Comparison of ENCODE assay signal across 32 cellular contexts in the genomic region with DNA sequence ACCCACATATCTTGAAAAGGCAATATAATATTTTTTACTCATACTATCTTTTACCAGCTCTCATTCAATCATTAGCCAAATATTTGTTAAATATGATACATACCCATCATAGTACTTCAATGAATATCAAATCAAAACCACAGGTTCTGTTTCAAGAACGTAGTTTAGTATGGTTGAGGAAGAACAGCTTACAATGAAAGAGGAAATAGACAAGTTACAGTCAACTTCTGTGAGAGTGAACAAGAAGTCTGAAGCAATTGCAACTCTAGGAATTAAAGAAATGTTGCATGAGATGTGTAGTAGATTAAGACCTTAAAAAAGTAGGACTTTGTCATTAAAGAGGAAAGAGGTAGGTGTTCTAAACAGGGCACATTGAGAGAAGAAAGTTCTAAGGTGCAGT. TPM values are rescaled to one million over a fixed set of nuclear protein-coding genes. Genes with fewer than 3 reads are reported as not detected.
"Had no signal": no experiment of that assay in that cellular context is flagged by ENCODE, and none has a peak within 500 bp of the region (broad histone marks: within the 10 kb centered on the region; RNA-seq: fewer than 3 reads in every experiment).

No MANE protein-coding gene starts in this region.

- H3K4me3 ChIP-seq: adrenal gland, ascending aorta, cardiac muscle cell, coronary artery, gastrocnemius medialis, ovary, sigmoid colon, stomach, thyroid gland, upper lobe of left lung had no signal

- H3K27ac Mint-ChIP-seq: activated CD8-positive, alpha-beta memory T cell treated with anti-CD3 and anti-CD28 coated beads, Interleukin-2, amount 10 ng/mL, durations not matched to agents 7 days and 5 days; activated CD8-positive, alpha-beta T cell treated with anti-CD3 and anti-CD28 coated beads for 36 hours; activated naive CD4-positive, alpha-beta T cell treated with anti-CD3 and anti-CD28 coated beads for 36 hours; activated naive CD8-positive, alpha-beta T cell treated with anti-CD3 and anti-CD28 coated beads for 36 hours; brain; effector memory CD8-positive, alpha-beta T cell; mesothelial cell of epicardium; naive B cell; nephron progenitor cell; progenitor cell of endocrine pancreas; stimulated activated naive B cell treated with anti-CD40 and anti-IgM and Interleukin-4, amounts not matched to agents 10 μg/mL and 1 μg/mL and 100 μg/mL, for 72 hours; WTC11 had no signal

- H3K9me3 Mint-ChIP-seq: activated naive CD4-positive, alpha-beta T cell treated with anti-CD3 and anti-CD28 coated beads for 36 hours; activated naive CD8-positive, alpha-beta T cell treated with anti-CD3 and anti-CD28 coated beads for 36 hours; mesothelial cell of epicardium; nephron progenitor cell; WTC11 had no signal

- ATAC-seq: activated CD8-positive, alpha-beta memory T cell treated with anti-CD3 and anti-CD28 coated beads, Interleukin-2, amount 10 ng/mL, durations not matched to agents 7 days and 5 days; activated CD8-positive, alpha-beta T cell treated with anti-CD3 and anti-CD28 coated beads for 36 hours; effector memory CD8-positive, alpha-beta T cell; gastrocnemius medialis; left colon; stimulated activated naive B cell treated with anti-CD40 and anti-IgM and Interleukin-4, amounts not matched to agents 10 μg/mL and 1 μg/mL and 100 μg/mL, for 72 hours; WTC11 had no signal

- H3K27me3 ChIP-seq: adrenal gland, ascending aorta, cardiac muscle cell, gastrocnemius medialis, ovary, sigmoid colon, stomach, thyroid gland, upper lobe of left lung had no signal

- H3K4me1 Mint-ChIP-seq: activated CD8-positive, alpha-beta memory T cell treated with anti-CD3 and anti-CD28 coated beads, Interleukin-2, amount 10 ng/mL, durations not matched to agents 7 days and 5 days; activated naive CD8-positive, alpha-beta T cell treated with anti-CD3 and anti-CD28 coated beads for 36 hours; mesothelial cell of epicardium; naive B cell; nephron progenitor cell; stimulated activated naive B cell treated with anti-CD40 and anti-IgM and Interleukin-4, amounts not matched to agents 10 μg/mL and 1 μg/mL and 100 μg/mL, for 72 hours had no signal

- DNase-seq: activated CD4-positive, alpha-beta T cell treated with anti-CD3 and anti-CD28 coated beads, Interleukin-2, amount 50 U/mL, for 1 hour; activated CD8-positive, alpha-beta memory T cell treated with anti-CD3 and anti-CD28 coated beads, Interleukin-2, amount 10 ng/mL, durations not matched to agents 7 days and 5 days; activated CD8-positive, alpha-beta T cell treated with anti-CD3 and anti-CD28 coated beads for 36 hours; activated effector memory CD4-positive, alpha-beta T cell treated with Interleukin-2 at 50 U/mL for 16 hours; activated naive CD4-positive, alpha-beta T cell treated with anti-CD3 and anti-CD28 coated beads for 36 hours; activated naive CD8-positive, alpha-beta T cell treated with anti-CD3 and anti-CD28 coated beads for 36 hours; adrenal gland; effector memory CD8-positive, alpha-beta T cell; erythroblast; gastrocnemius medialis; glutamatergic neuron; kidney; left colon; naive B cell; nephron progenitor cell; ovary; sigmoid colon; small intestine; stimulated activated CD4-positive, alpha-beta T cell treated with anti-CD3 and anti-CD28 coated beads, Interleukin-4, amount 100 ng/mL, for 4 hours; stimulated activated CD8-positive, alpha-beta memory T cell treated with anti-CD3 and anti-CD28 coated beads, Interleukin-4, amount 100 ng/mL, for 48 hours; stimulated activated naive B cell treated with anti-CD40 and anti-IgM and Interleukin-4, amounts not matched to agents 10 μg/mL and 1 μg/mL and 100 μg/mL, for 72 hours; stomach; T-helper 2 cell; thyroid gland; upper lobe of left lung had no signal

- H3K27ac ChIP-seq: adrenal gland, ascending aorta, cardiac muscle cell, coronary artery, gastrocnemius medialis, ovary, sigmoid colon, stomach, thyroid gland, upper lobe of left lung had no signal

- H3K36me3 Mint-ChIP-seq: activated CD8-positive, alpha-beta memory T cell treated with anti-CD3 and anti-CD28 coated beads, Interleukin-2, amount 10 ng/mL, durations not matched to agents 7 days and 5 days; activated naive CD8-positive, alpha-beta T cell treated with anti-CD3 and anti-CD28 coated beads for 36 hours; mesothelial cell of epicardium; naive B cell; stimulated activated naive B cell treated with anti-CD40 and anti-IgM and Interleukin-4, amounts not matched to agents 10 μg/mL and 1 μg/mL and 100 μg/mL, for 72 hours; WTC11 had no signal

- H3K36me3 ChIP-seq: adrenal gland, ascending aorta, cardiac muscle cell, gastrocnemius medialis, ovary, sigmoid colon, stomach, thyroid gland, upper lobe of left lung had no signal

- H3K4me1 ChIP-seq: adrenal gland, ascending aorta, gastrocnemius medialis, sigmoid colon, stomach, thyroid gland, upper lobe of left lung had no signal

- H3K4me3 Mint-ChIP-seq: activated CD8-positive, alpha-beta memory T cell treated with anti-CD3 and anti-CD28 coated beads, Interleukin-2, amount 10 ng/mL, durations not matched to agents 7 days and 5 days; activated CD8-positive, alpha-beta T cell treated with anti-CD3 and anti-CD28 coated beads for 36 hours; activated naive CD4-positive, alpha-beta T cell treated with anti-CD3 and anti-CD28 coated beads for 36 hours; activated naive CD8-positive, alpha-beta T cell treated with anti-CD3 and anti-CD28 coated beads for 36 hours; brain; effector memory CD8-positive, alpha-beta T cell; mesothelial cell of epicardium; naive B cell; nephron progenitor cell; stimulated activated naive B cell treated with anti-CD40 and anti-IgM and Interleukin-4, amounts not matched to agents 10 μg/mL and 1 μg/mL and 100 μg/mL, for 72 hours; WTC11 had no signal

- H3K9me3 ChIP-seq: adrenal gland, ascending aorta, gastrocnemius medialis, ovary, stomach, thyroid gland, upper lobe of left lung had no signal

- H3K27me3 Mint-ChIP-seq: activated CD8-positive, alpha-beta memory T cell treated with anti-CD3 and anti-CD28 coated beads, Interleukin-2, amount 10 ng/mL, durations not matched to agents 7 days and 5 days; activated CD8-positive, alpha-beta T cell treated with anti-CD3 and anti-CD28 coated beads for 36 hours; activated naive CD8-positive, alpha-beta T cell treated with anti-CD3 and anti-CD28 coated beads for 36 hours; brain; effector memory CD8-positive, alpha-beta T cell; naive B cell; progenitor cell of endocrine pancreas; stimulated activated naive B cell treated with anti-CD40 and anti-IgM and Interleukin-4, amounts not matched to agents 10 μg/mL and 1 μg/mL and 100 μg/mL, for 72 hours had no signal

RNA-seq across cellular contexts. Expression of gene BCHE, which starts 9.3 kb away (rescaled TPM):
- total RNA-seq: activated CD8-positive, alpha-beta memory T cell treated with anti-CD3 and anti-CD28 coated beads, Interleukin-2, amount 10 ng/mL, durations not matched to agents 7 days and 5 days; activated CD8-positive, alpha-beta T cell treated with anti-CD3 and anti-CD28 coated beads for 36 hours; activated naive CD4-positive, alpha-beta T cell treated with anti-CD3 and anti-CD28 coated beads for 36 hours; activated naive CD8-positive, alpha-beta T cell treated with anti-CD3 and anti-CD28 coated beads for 36 hours; ascending aorta had no signal
